1 cellular context compared by ENCODE assay signal in genomic region chr15:98164573-98164972, GRCh38.
TF ChIP-seq lines count a peak whose summit lies in the region.

No MANE protein-coding gene starts in this region.

TF ChIP-seq in SK-N-SH, 30 proteins besides CTCF, POLR2A, EP300 and RAD21 (continued from another document):
- TF ChIP-seq REST (IDR thresholded peaks at IDR 0.05; ENCODE audit: low read depth, low read length) (no peak), MAX (IDR thresholded peaks at IDR 0.05; ENCODE audit: low read depth) (no peak)
